Comparison of ENCODE assay signal across 8 cellular contexts in the genomic region with DNA sequence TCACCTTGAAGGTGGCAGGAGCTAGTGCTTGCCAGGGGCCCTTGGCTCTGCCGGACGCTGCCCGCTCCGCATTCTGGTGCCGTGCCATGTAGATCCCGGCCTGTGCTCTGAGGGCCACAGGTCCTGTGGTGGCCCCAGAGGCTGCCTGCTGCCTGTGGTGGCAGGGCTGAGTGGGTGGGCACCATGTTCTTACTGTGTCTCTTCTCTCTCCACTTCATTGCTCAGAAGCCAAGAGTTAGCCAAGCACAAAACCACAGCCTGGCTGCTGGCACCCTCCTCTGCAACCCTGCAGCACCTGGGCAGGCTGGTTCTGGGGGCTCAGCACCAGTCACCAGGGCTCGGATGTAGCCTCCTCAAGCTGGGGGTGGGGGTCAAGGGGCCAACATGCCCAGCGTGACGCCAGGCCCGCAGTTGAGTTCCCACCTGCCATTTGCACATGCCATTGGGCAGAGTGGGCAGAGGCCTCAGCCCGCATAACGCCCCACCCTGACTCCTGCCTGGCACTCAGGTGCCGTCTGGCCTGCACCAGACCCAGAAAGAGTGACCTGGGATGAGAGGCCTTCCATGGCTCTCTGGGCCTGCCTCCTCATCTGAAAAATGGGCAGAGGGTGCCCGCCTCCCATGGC. TPM values are rescaled to one million over a fixed set of nuclear protein-coding genes. Genes with fewer than 3 reads are reported as not detected.
DNase-seq lines count a peak whose midpoint lies in the region; ATAC-seq and TF ChIP-seq lines count a peak whose summit lies in the region.
"Had no signal": no experiment of that assay in that cellular context is flagged by ENCODE, and none has a peak within 500 bp of the region (broad histone marks: within the 10 kb centered on the region; RNA-seq: fewer than 3 reads in every experiment).

No MANE protein-coding gene starts in this region.

- H3K27ac ChIP-seq in right cardiac atrium (ENCODE audit: low read length) (peak overlapping the region; percentile 93), tibial artery (peak overlapping the region; percentile 27 to 52)

- DNase-seq in MV-4-11 (lab: John Stamatoyannopoulos, UW) (peak; percentile 13), right cardiac atrium (peak in 2 of 3 donors; percentile 76 to 79), tibial artery (no peak), NCI-H82 (lab: John Stamatoyannopoulos, UW) (no peak), NOMO-1 treated with dmso at 0.1 percent for 144 hours (lab: John Stamatoyannopoulos, UW; ENCODE audit: unreplicated experiment) (no peak)
- DNase-seq: dorsolateral prefrontal cortex had no signal

- no peak for TF ChIP-seq CTCF in tibial artery (IDR thresholded peaks at IDR 0.05)

- H3K9me3 ChIP-seq in right cardiac atrium (ENCODE audit: control insufficient read depth, low read length) (no peaks in the 10 kb centered on the region), tibial artery (no peaks in the 10 kb centered on the region)

- ATAC-seq in GM19397 (IDR thresholded peaks at IDR 0.05; ENCODE audit: unreplicated experiment) = peak; percentile 50
- ATAC-seq in right cardiac atrium = peak in 1 of 2 donors; percentile 5
- no peak for ATAC-seq in GM19452 (IDR thresholded peaks at IDR 0.05; ENCODE audit: unreplicated experiment)

- WGBS in right cardiac atrium = 82% methylated on average over 14 of the region's 14 CpGs

- H3K4me3 ChIP-seq in right cardiac atrium (ENCODE audit: low read length) (no peak overlapping the region), tibial artery (no peak overlapping the region)
- H3K4me3 ChIP-seq: dorsolateral prefrontal cortex had no signal

- H3K27me3 ChIP-seq in right cardiac atrium (ENCODE audit: control insufficient read depth, insufficient read depth) (no peaks in the 10 kb centered on the region), tibial artery (no peaks in the 10 kb centered on the region)
- H3K27me3 ChIP-seq: dorsolateral prefrontal cortex had no signal

- H3K4me1 ChIP-seq in right cardiac atrium (ENCODE audit: control insufficient read depth, insufficient read depth, low read length) = peaks cover 76% of the 10 kb centered on the region
- H3K4me1 ChIP-seq in tibial artery = peaks cover 15 to 80% (median 68%) of the 10 kb centered on the region in 4 donors

- H3K36me3 ChIP-seq in tibial artery = no peaks in the 10 kb centered on the region

- intact Hi-C loops in right cardiac atrium (cut with DNase I) = no loop called here
- intact Hi-C loops in tibial artery (cut with DNase I; ENCODE audit: low total_unique reads) = loop anchor here (10.0 kb wide), 1 partner anchor 50 kb away; no protein-coding TSS in a partner anchor

RNA-seq across cellular contexts. Expression of a gene that starts 16.3 kb away (rescaled TPM):
- total RNA-seq in right cardiac atrium = 10 to 100 TPM; 67.4 to 83.1 (median 72.9) TPM
- 38.0 TPM for polyA plus RNA-seq in right cardiac atrium

Comparison
In these comparisons a context has a peak if more than half of its experiments do, and no peak if none do; other contexts are left out.
1. DNase-seq: peak in MV-4-11 (single experiment) and right cardiac atrium (2 of 3); none in tibial artery (0 of 2), NCI-H82 (single experiment) and NOMO-1 treated with dmso at 0.1 percent for 144 hours (single experiment).